Comparison of ENCODE assay signal across 12 cellular contexts in genomic region chr5:95778713-95779426, GRCh38. TPM values are rescaled to one million over a fixed set of nuclear protein-coding genes. Genes with fewer than 3 reads are reported as not detected.
DNase-seq lines count a peak whose midpoint lies in the region; ATAC-seq, FAIRE-seq and TF ChIP-seq lines count a peak whose summit lies in the region.
"Had no signal": no experiment of that assay in that cellular context is flagged by ENCODE, and none has a peak within 500 bp of the region (broad histone marks: within the 10 kb centered on the region; RNA-seq: fewer than 3 reads in every experiment).

No MANE protein-coding gene starts in this region.

- H3K14ac ChIP-seq in H9 (ENCODE audit: insufficient read depth, low read length): no peak overlapping the region

- H3K9me3 ChIP-seq in astrocyte (ENCODE audit: insufficient read depth, low read depth, low read length): no peaks in the 10 kb centered on the region
- H3K9me3 ChIP-seq in mucosa of descending colon: no peaks in the 10 kb centered on the region
- H3K9me3 ChIP-seq in testis: no peaks in the 10 kb centered on the region
- no peaks in the 10 kb centered on the region for H3K9me3 ChIP-seq in H9 (ENCODE audit: control insufficient read depth, low read depth, low read length)
- H3K9me3 ChIP-seq: thyroid gland had no signal

- H3K9ac ChIP-seq in astrocyte (ENCODE audit: low read length) (peak overlapping the region; percentile 13), H9 (ENCODE audit: extremely low read depth, insufficient read length, low read length) (no peak overlapping the region)

- DNase-seq in activated CD4-positive, alpha-beta memory T cell treated with anti-CD3 and anti-CD28 coated beads, Interleukin-2, amount 10 ng/mL, durations not matched to agents 7 days and 5 days: no peak
- no peak for DNase-seq in activated CD4-positive, alpha-beta memory T cell treated with anti-CD3 and anti-CD28 coated beads for 36 hours
- DNase-seq in astrocyte (ENCODE audit: low read depth): no peak
- no peak for DNase-seq in mucosa of descending colon
- no peak for DNase-seq in testis
- no peak for DNase-seq in H9
- no peak for DNase-seq in OCI-M2 (lab: John Stamatoyannopoulos, UW; ENCODE audit: unreplicated experiment)
- DNase-seq in foreskin melanocyte: no peak
- DNase-seq: NCI-H187 treated with DMSO at 0.1 percent for 48 hours, small intestine, thyroid gland had no signal

- intact Hi-C loops in activated CD4-positive, alpha-beta memory T cell treated with anti-CD3 and anti-CD28 coated beads for 36 hours (cut with micrococcal nuclease): no loop called here
- intact Hi-C loops in mucosa of descending colon (cut with DNase I, micrococcal nuclease) (no loop called here), testis (cut with DNase I; ENCODE audit: low total_unique reads) (no loop called here)

- peak; percentile 71 for ATAC-seq in mucosa of descending colon

- H3K36me3 Mint-ChIP-seq in activated CD4-positive, alpha-beta memory T cell treated with anti-CD3 and anti-CD28 coated beads, Interleukin-2, amount 10 ng/mL, durations not matched to agents 7 days and 5 days (ENCODE audit: low read depth): no peaks in the 10 kb centered on the region
- H3K36me3 Mint-ChIP-seq in activated CD4-positive, alpha-beta memory T cell treated with anti-CD3 and anti-CD28 coated beads for 36 hours: no peaks in the 10 kb centered on the region
- peaks cover 3% of the 10 kb centered on the region for H3K36me3 Mint-ChIP-seq in astrocyte (ENCODE audit: low read depth, unreplicated experiment)
- peaks cover 0 to 2% (median 0%) of the 10 kb centered on the region in 3 experiments; a peak in 1 of 7 replicates for H3K36me3 Mint-ChIP-seq in H9 (ENCODE audit: insufficient read depth in 1 of 3, low read depth in 3 of 3)

- H2BK15ac ChIP-seq in H9 (ENCODE audit: low read depth, low read length): no peak overlapping the region

- peak overlapping the region; percentile 23 for H3K27ac Mint-ChIP-seq in activated CD4-positive, alpha-beta memory T cell treated with anti-CD3 and anti-CD28 coated beads, Interleukin-2, amount 10 ng/mL, durations not matched to agents 7 days and 5 days
- no peak overlapping the region for H3K27ac Mint-ChIP-seq in activated CD4-positive, alpha-beta memory T cell treated with anti-CD3 and anti-CD28 coated beads for 36 hours
- H3K27ac Mint-ChIP-seq in astrocyte (ENCODE audit: unreplicated experiment) (peak overlapping the region; percentile 54), H9 (no peak overlapping the region)

- H3K27ac ChIP-seq in astrocyte (ENCODE audit: low read depth, low read length) (no peak overlapping the region), testis (peak overlapping the region; percentile 52 to 81), H9 (ENCODE audit: insufficient read length, low read depth, low read length) (no peak overlapping the region)

- POLR2A ChIA-PET in activated CD4-positive, alpha-beta memory T cell treated with anti-CD3 and anti-CD28 coated beads, Interleukin-2, amount 10 ng/mL, durations not matched to agents 7 days and 5 days (lab: Charles Lee): interaction anchor here (0.8 kb wide), 2 partner anchors 42 to 44 kb away, joined by 3 read pairs; partner anchors contain the start of gene GLRX
- POLR2A ChIA-PET in activated CD4-positive, alpha-beta memory T cell treated with anti-CD3 and anti-CD28 coated beads for 36 hours (lab: Charles Lee): interaction anchor here (1.0 kb wide), 1 partner anchor 19 kb away, joined by 3 read pairs; no protein-coding TSS in a partner anchor

- H2BK20ac ChIP-seq in H9 (ENCODE audit: low read depth, low read length, poor library complexity, severe bottlenecking): no peak overlapping the region

- H3K4me3 ChIP-seq in astrocyte (ENCODE audit: insufficient read depth, low read depth, low read length): no peak overlapping the region
- H3K4me3 ChIP-seq in mucosa of descending colon: no peak overlapping the region
- H3K4me3 ChIP-seq in testis: no peak overlapping the region
- H3K4me3 ChIP-seq: thyroid gland had no signal

- no peak overlapping the region for H3K4ac ChIP-seq in H9 (ENCODE audit: low read depth, low read length)

- H2BK12ac ChIP-seq in H9 (ENCODE audit: insufficient read length, low read depth, low read length): no peak overlapping the region

- H3K36me3 ChIP-seq in astrocyte (ENCODE audit: insufficient read depth, low read length): no peaks in the 10 kb centered on the region
- no peaks in the 10 kb centered on the region for H3K36me3 ChIP-seq in mucosa of descending colon (ENCODE audit: low read depth)
- no peaks in the 10 kb centered on the region for H3K36me3 ChIP-seq in testis (ENCODE audit: low read depth, missing control alignments)

- H3K4me1 ChIP-seq in astrocyte (ENCODE audit: insufficient read depth, low read length) (peaks cover 10% of the 10 kb centered on the region), mucosa of descending colon (ENCODE audit: low read depth) (no peaks in the 10 kb centered on the region), testis (peaks cover 29% of the 10 kb centered on the region), H9 (ENCODE audit: insufficient read depth, low read length) (no peaks in the 10 kb centered on the region)

- WGBS in testis, 2 donors: 67 to 76% methylated on average over 7 of the region's 7 CpGs
- no CpG with 5 or more reads among the region's 7 CpGs for WGBS in H9 (ENCODE audit: extremely low coverage, insufficient read length, low lambda C conversion rate)

- H3T11ph ChIP-seq in H9 (ENCODE audit: low read length): no peak overlapping the region

- H3K56ac ChIP-seq in H9 (ENCODE audit: insufficient read length, low read depth, low read length): no peak overlapping the region

- H2BK120ac ChIP-seq in H9 (ENCODE audit: low read depth, low read length, poor library complexity, severe bottlenecking): no peak overlapping the region

- H3K9me3 Mint-ChIP-seq in activated CD4-positive, alpha-beta memory T cell treated with anti-CD3 and anti-CD28 coated beads, Interleukin-2, amount 10 ng/mL, durations not matched to agents 7 days and 5 days: no peaks in the 10 kb centered on the region
- H3K9me3 Mint-ChIP-seq in activated CD4-positive, alpha-beta memory T cell treated with anti-CD3 and anti-CD28 coated beads for 36 hours: no peaks in the 10 kb centered on the region
- H3K9me3 Mint-ChIP-seq in astrocyte (ENCODE audit: unreplicated experiment) (no peaks in the 10 kb centered on the region), H9 (no peaks in the 10 kb centered on the region)

- no peaks in the 10 kb centered on the region for H4K20me1 ChIP-seq in astrocyte (ENCODE audit: insufficient read depth, low read length)
- H4K20me1 ChIP-seq in H9 (ENCODE audit: control insufficient read depth, insufficient read depth, insufficient read length): no peaks in the 10 kb centered on the region

- H3K23me2 ChIP-seq in H9 (ENCODE audit: insufficient read length, low read depth, low read length, poor library complexity, severe bottlenecking): no peaks in the 10 kb centered on the region

- FAIRE-seq in astrocyte (lab: Jason Lieb, UNC): no peak
- FAIRE-seq: small intestine, TTC549 had no signal

- no peak overlapping the region for H4K5ac ChIP-seq in H9 (ENCODE audit: insufficient read length, low read depth, low read length)

- no peaks in the 10 kb centered on the region for H3K27me3 ChIP-seq in astrocyte (ENCODE audit: insufficient read depth, low read length)
- no peaks in the 10 kb centered on the region for H3K27me3 ChIP-seq in testis
- H3K27me3 ChIP-seq in H9 (ENCODE audit: insufficient read depth, low read length): no peaks in the 10 kb centered on the region
- H3K27me3 ChIP-seq: thyroid gland had no signal

- CTCF ChIA-PET in activated CD4-positive, alpha-beta memory T cell treated with anti-CD3 and anti-CD28 coated beads, Interleukin-2, amount 10 ng/mL, durations not matched to agents 7 days and 5 days (lab: Charles Lee): interaction anchor here (0.7 to 9.8 kb wide), 11 partner anchors 9 to 132 kb away, joined by 3 to 354 read pairs (median 6); partner anchors contain the start of genes GLRX and RFESD
- CTCF ChIA-PET in activated CD4-positive, alpha-beta memory T cell treated with anti-CD3 and anti-CD28 coated beads for 36 hours (lab: Charles Lee): interaction anchor here (1.2 to 11.2 kb wide), 4 partner anchors 12 to 114 kb away, joined by 3 to 463 read pairs (median 3); no protein-coding TSS in a partner anchor

- peaks cover under 1% of the 10 kb centered on the region for H3K27me3 Mint-ChIP-seq in activated CD4-positive, alpha-beta memory T cell treated with anti-CD3 and anti-CD28 coated beads, Interleukin-2, amount 10 ng/mL, durations not matched to agents 7 days and 5 days
- no peaks in the 10 kb centered on the region for H3K27me3 Mint-ChIP-seq in activated CD4-positive, alpha-beta memory T cell treated with anti-CD3 and anti-CD28 coated beads for 36 hours
- no peaks in the 10 kb centered on the region for H3K27me3 Mint-ChIP-seq in astrocyte (ENCODE audit: low read depth, unreplicated experiment)
- no peaks in the 10 kb centered on the region for H3K27me3 Mint-ChIP-seq in H9 (ENCODE audit: low read depth)

- TF ChIP-seq CTCF in astrocyte (IDR thresholded peaks at IDR 0.05; ENCODE audit: insufficient read depth, low read depth, low read length) (no peak), mucosa of descending colon (IDR thresholded peaks at IDR 0.05) (no peak), testis (IDR thresholded peaks at IDR 0.05) (no peak), H9 (conservative IDR thresholded peaks at IDR 0.05) (no peak)

- no peaks in the 10 kb centered on the region for H3K79me2 ChIP-seq in astrocyte (ENCODE audit: insufficient read depth, low read length)
- H3K79me2 ChIP-seq in H9 (ENCODE audit: insufficient read depth, low read length): no peaks in the 10 kb centered on the region

- no peak overlapping the region for H4K91ac ChIP-seq in H9 (ENCODE audit: insufficient read length, low read depth, low read length)

- no peak overlapping the region for H2AK5ac ChIP-seq in H9 (ENCODE audit: insufficient read length, low read length)

- no peak overlapping the region for H4K8ac ChIP-seq in H9 (replicated peaks; ENCODE audit: insufficient read length, low read depth, low read length)

- H3K79me1 ChIP-seq in H9 (ENCODE audit: insufficient read depth, low read depth, low read length, poor library complexity, severe bottlenecking): no peaks in the 10 kb centered on the region

- H3K4me2 ChIP-seq in astrocyte (ENCODE audit: low read length) (peak overlapping the region; percentile 9), H9 (ENCODE audit: insufficient read depth, insufficient read length, low read length) (no peak overlapping the region)

- H3K23ac ChIP-seq in H9 (ENCODE audit: insufficient read length, low read depth, low read length): no peak overlapping the region

- no peak overlapping the region for H3K4me3 Mint-ChIP-seq in activated CD4-positive, alpha-beta memory T cell treated with anti-CD3 and anti-CD28 coated beads, Interleukin-2, amount 10 ng/mL, durations not matched to agents 7 days and 5 days
- H3K4me3 Mint-ChIP-seq in activated CD4-positive, alpha-beta memory T cell treated with anti-CD3 and anti-CD28 coated beads for 36 hours: no peak overlapping the region
- H3K4me3 Mint-ChIP-seq in astrocyte (ENCODE audit: unreplicated experiment): no peak overlapping the region
- H3K4me3 Mint-ChIP-seq in H9: no peak overlapping the region

- no peak overlapping the region for H2AFZ ChIP-seq in astrocyte (ENCODE audit: low read depth, low read length)
- H2AFZ ChIP-seq in H9 (ENCODE audit: low read length): no peak overlapping the region

- H3K18ac ChIP-seq in H9 (ENCODE audit: insufficient read length, low read depth, low read length): no peak overlapping the region

- no peak for TF ChIP-seq POLR2A in testis (IDR thresholded peaks at IDR 0.05)

- no peak overlapping the region for H2BK5ac ChIP-seq in H9 (ENCODE audit: insufficient read length, low read length)

- peaks cover 27% of the 10 kb centered on the region for H3K4me1 Mint-ChIP-seq in activated CD4-positive, alpha-beta memory T cell treated with anti-CD3 and anti-CD28 coated beads, Interleukin-2, amount 10 ng/mL, durations not matched to agents 7 days and 5 days
- H3K4me1 Mint-ChIP-seq in activated CD4-positive, alpha-beta memory T cell treated with anti-CD3 and anti-CD28 coated beads for 36 hours (ENCODE audit: low read depth): peaks cover 4% of the 10 kb centered on the region
- H3K4me1 Mint-ChIP-seq in astrocyte (ENCODE audit: low read depth, unreplicated experiment): peaks cover 27% of the 10 kb centered on the region
- H3K4me1 Mint-ChIP-seq in H9: peaks cover 3 to 4% of the 10 kb centered on the region in 2 experiments; a peak in 1 of 4 replicates

RNA-seq across cellular contexts. Expression of gene GLRX, which starts 43.7 kb away (rescaled TPM):
- total RNA-seq in activated CD4-positive, alpha-beta memory T cell treated with anti-CD3 and anti-CD28 coated beads, Interleukin-2, amount 10 ng/mL, durations not matched to agents 7 days and 5 days: 10 to 100 TPM; 71.6 to 72.5 TPM
- 10 to 100 TPM; 33.2 to 34.0 TPM for total RNA-seq in activated CD4-positive, alpha-beta memory T cell treated with anti-CD3 and anti-CD28 coated beads for 36 hours
- 38.4 and 40.5 TPM in 2 replicates for total RNA-seq in astrocyte
- 10 to 100 TPM; 40.6 to 90.5 (median 65.5) TPM for total RNA-seq in mucosa of descending colon
- total RNA-seq in testis: 1 to 10 TPM; 4.5 to 5.4 TPM
- polyA plus RNA-seq in testis (ENCODE audit: insufficient read depth, low read depth, low replicate concordance): 15.0 TPM
- 13.7 and 13.8 TPM in 2 replicates for total RNA-seq in H9 (2021)

RNA-seq across cellular contexts. Expression of gene RHOBTB3, which starts 47.7 kb away (rescaled TPM):
- under 1 TPM in 1 of 2 experiments, not detected in 1; 0.15 TPM for total RNA-seq in activated CD4-positive, alpha-beta memory T cell treated with anti-CD3 and anti-CD28 coated beads, Interleukin-2, amount 10 ng/mL, durations not matched to agents 7 days and 5 days
- under 1 TPM; 0.75 to 0.97 TPM for total RNA-seq in activated CD4-positive, alpha-beta memory T cell treated with anti-CD3 and anti-CD28 coated beads for 36 hours
- 65.7 and 73.8 TPM in 2 replicates for total RNA-seq in astrocyte
- total RNA-seq in mucosa of descending colon: 10 to 100 TPM; 56.5 to 85.2 (median 60.4) TPM
- total RNA-seq in testis: 100 to 1,000 TPM; 163 to 190 TPM
- polyA plus RNA-seq in testis (ENCODE audit: insufficient read depth, low read depth, low replicate concordance): 44.1 TPM
- 6.6 and 6.8 TPM in 2 replicates for total RNA-seq in H9 (2021)

Comparison
In these comparisons a context has a peak if more than half of its experiments do, and no peak if none do; other contexts are left out.
1. H3K27ac Mint-ChIP-seq: peak in activated CD4-positive, alpha-beta memory T cell treated with anti-CD3 and anti-CD28 coated beads, Interleukin-2, amount 10 ng/mL, durations not matched to agents 7 days and 5 days (single experiment) and astrocyte (single experiment); none in activated CD4-positive, alpha-beta memory T cell treated with anti-CD3 and anti-CD28 coated beads for 36 hours (single experiment) and H9 (0 of 3).
2. H3K27ac ChIP-seq: peak in testis (2 of 2); none in astrocyte (single experiment) and H9 (single experiment).